In the genomic region with DNA sequence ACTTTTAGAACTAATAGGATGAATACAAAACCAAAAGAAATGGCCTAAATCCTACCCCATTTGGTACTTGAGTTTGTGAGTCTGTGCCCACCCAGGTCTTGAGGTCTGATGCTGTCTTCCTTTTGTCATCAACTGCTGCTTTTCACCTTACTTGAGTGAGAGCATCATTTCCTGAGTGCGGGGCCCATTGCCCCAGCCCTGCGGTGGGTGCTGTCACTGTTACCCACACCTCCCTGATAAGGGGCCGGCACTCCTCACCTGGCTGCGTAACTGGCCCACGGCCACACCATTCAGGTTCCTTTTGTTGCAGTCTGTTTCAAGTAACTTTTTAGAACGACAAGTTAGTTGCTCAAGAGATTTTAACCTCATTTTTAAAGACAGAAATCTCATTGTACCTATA, we compare ENCODE assay signal across 28 cellular contexts.
"Had no signal": no experiment of that assay in that cellular context is flagged by ENCODE, and none has a peak within 500 bp of the region (broad histone marks: within the 10 kb centered on the region; RNA-seq: fewer than 3 reads in every experiment).

No MANE protein-coding gene starts in this region.

- H3K27ac ChIP-seq: brain microvascular endothelial cell, colonic mucosa, esophagus muscularis mucosa, WERI-Rb-1 had no signal

- H3K9me3 Mint-ChIP-seq: activated CD4-positive, alpha-beta memory T cell treated with anti-CD3 and anti-CD28 coated beads for 36 hours; activated CD4-positive, alpha-beta T cell treated with anti-CD3 and anti-CD28 coated beads, Interleukin-2, amount 10 ng/mL, durations not matched to agents 24 days and 14 days; activated T-cell treated with anti-CD3 and anti-CD28 coated beads, Interleukin-2, amount 50 U/mL, for 4 hours; activated T-helper 17 cell treated with anti-CD3 and anti-CD28 coated beads, Interleukin-2, amount 50 U/mL, for 72 hours; endodermal cell; T-cell; T-helper 1 cell treated with Interleukin-12 subunit alpha and Interleukin-12 subunit beta and Interleukin-4 antibody, amounts not matched to agents 30 μg/mL and 1 μg/mL, for 36 hours; T-helper 2 cell treated with Interferon-gamma antibody and Interleukin-4, amounts not matched to agents 5 μg/mL and 100 μg/mL, for 36 hours had no signal

- H3K4me1 Mint-ChIP-seq: activated CD4-positive, alpha-beta T cell treated with anti-CD3 and anti-CD28 coated beads for 36 hours; activated T-helper 17 cell treated with anti-CD3 and anti-CD28 coated beads, Interleukin-2, amount 50 U/mL, for 72 hours had no signal

- H3K27me3 Mint-ChIP-seq: activated CD4-positive, alpha-beta memory T cell treated with anti-CD3 and anti-CD28 coated beads for 36 hours; activated CD4-positive, alpha-beta T cell treated with anti-CD3 and anti-CD28 coated beads for 36 hours; activated CD4-positive, alpha-beta T cell treated with anti-CD3 and anti-CD28 coated beads, Interleukin-2, amount 10 ng/mL, durations not matched to agents 24 days and 14 days; activated naive CD8-positive, alpha-beta T cell; activated T-helper 17 cell treated with anti-CD3 and anti-CD28 coated beads, Interleukin-2, amount 50 U/mL, for 72 hours; T-cell had no signal

- H3K27ac Mint-ChIP-seq: activated CD4-positive, alpha-beta memory T cell treated with anti-CD3 and anti-CD28 coated beads for 36 hours; activated CD4-positive, alpha-beta T cell treated with anti-CD3 and anti-CD28 coated beads for 36 hours; activated CD4-positive, alpha-beta T cell treated with anti-CD3 and anti-CD28 coated beads, Interleukin-2, amount 10 ng/mL, durations not matched to agents 24 days and 14 days; activated T-helper 17 cell treated with anti-CD3 and anti-CD28 coated beads, Interleukin-2, amount 50 U/mL, for 72 hours; T-cell; T-helper 1 cell treated with Interleukin-12 subunit alpha and Interleukin-12 subunit beta and Interleukin-4 antibody, amounts not matched to agents 30 μg/mL and 1 μg/mL, for 36 hours; T-helper 2 cell treated with Interferon-gamma antibody and Interleukin-4, amounts not matched to agents 5 μg/mL and 100 μg/mL, for 36 hours had no signal

- H3K27me3 ChIP-seq: brain microvascular endothelial cell, colonic mucosa, esophagus muscularis mucosa had no signal

- DNase-seq: activated CD4-positive, alpha-beta memory T cell treated with anti-CD3 and anti-CD28 coated beads for 36 hours; activated CD4-positive, alpha-beta T cell treated with anti-CD3 and anti-CD28 coated beads for 36 hours; activated CD4-positive, alpha-beta T cell treated with anti-CD3 and anti-CD28 coated beads, Interleukin-2, amount 10 ng/mL, durations not matched to agents 24 days and 14 days; activated CD4-positive, CD25-positive, alpha-beta regulatory T cell; activated CD4-positive, CD25-positive, alpha-beta regulatory T cell treated with anti-CD3 and anti-CD28 coated beads, Interleukin-2, amount 50 U/mL, for 72 hours; activated CD8-positive, alpha-beta memory T cell treated with anti-CD3 and anti-CD28 coated beads for 24 hours; activated effector memory CD4-positive, alpha-beta T cell treated with Interleukin-2 at 50 U/mL for 16 hours; activated gamma-delta T cell treated with Interleukin-2 at 50 U/mL for 16 hours; activated naive CD4-positive, alpha-beta T cell treated with anti-CD3 and anti-CD28 coated beads, Interleukin-2, amount 50 U/mL, for 16 hours; activated naive CD4-positive, alpha-beta T cell treated with Interleukin-2 at 50 U/mL for 16 hours; activated T-cell treated with anti-CD3 and anti-CD28 coated beads, Interleukin-2, amount 50 U/mL, for 4 hours; amniotic stem cell; cerebellar nuclear complex; colonic mucosa; effector CD8-positive, alpha-beta T cell; endodermal cell; erythroblast; foreskin melanocyte; SW 1271; T1000; WERI-Rb-1 had no signal

- H3K4me3 Mint-ChIP-seq: activated CD4-positive, alpha-beta memory T cell treated with anti-CD3 and anti-CD28 coated beads for 36 hours; activated CD4-positive, alpha-beta T cell treated with anti-CD3 and anti-CD28 coated beads for 36 hours; activated CD4-positive, alpha-beta T cell treated with anti-CD3 and anti-CD28 coated beads, Interleukin-2, amount 10 ng/mL, durations not matched to agents 24 days and 14 days; activated naive CD8-positive, alpha-beta T cell; activated T-cell treated with anti-CD3 and anti-CD28 coated beads, Interleukin-2, amount 50 U/mL, for 4 hours; activated T-helper 17 cell treated with anti-CD3 and anti-CD28 coated beads, Interleukin-2, amount 50 U/mL, for 72 hours; endodermal cell; T-cell; T-helper 1 cell treated with Interleukin-12 subunit alpha and Interleukin-12 subunit beta and Interleukin-4 antibody, amounts not matched to agents 30 μg/mL and 1 μg/mL, for 36 hours; T-helper 2 cell treated with Interferon-gamma antibody and Interleukin-4, amounts not matched to agents 5 μg/mL and 100 μg/mL, for 36 hours had no signal

- H3K4me1 ChIP-seq: colonic mucosa had no signal

- ATAC-seq: activated CD4-positive, alpha-beta T cell treated with anti-CD3 and anti-CD28 coated beads for 36 hours; activated T-cell treated with anti-CD3 and anti-CD28 coated beads, Interleukin-2, amount 50 U/mL, for 4 hours; activated T-helper 17 cell treated with anti-CD3 and anti-CD28 coated beads, Interleukin-2, amount 50 U/mL, for 72 hours; T-cell had no signal

- H3K4me3 ChIP-seq: colonic mucosa, esophagus muscularis mucosa had no signal

- H3K9me3 ChIP-seq: colonic mucosa, esophagus muscularis mucosa had no signal
